12 cellular contexts compared by ENCODE assay signal in the genomic region with DNA sequence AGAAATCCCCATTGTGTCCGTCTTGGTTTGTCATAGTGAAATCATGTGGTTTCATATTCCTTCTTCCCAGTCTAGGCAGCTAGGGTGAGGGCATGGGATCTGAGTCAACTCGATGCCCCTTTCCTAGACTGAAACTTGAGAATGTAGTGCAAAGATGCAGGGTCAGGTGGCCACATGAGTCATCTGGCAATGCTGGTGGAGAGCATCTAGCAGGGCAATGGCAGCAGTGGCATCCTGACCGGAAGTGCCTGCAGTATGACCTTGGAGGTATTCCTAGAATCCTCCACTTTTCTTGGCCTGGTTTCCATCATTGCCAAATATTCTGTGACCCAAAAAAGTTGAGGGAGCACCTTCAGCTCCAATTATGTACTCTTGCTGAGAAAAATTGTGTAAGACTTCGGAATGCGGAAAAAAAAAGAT. TPM values are rescaled to one million over a fixed set of nuclear protein-coding genes. Genes with fewer than 3 reads are reported as not detected.
A peak's percentile ranks its signal among the peaks of the same experiment; 100 is the strongest.
DNase-seq lines count a peak whose midpoint lies in the region; ATAC-seq and TF ChIP-seq lines count a peak whose summit lies in the region.
"Had no signal": no experiment of that assay in that cellular context is flagged by ENCODE, and none has a peak within 500 bp of the region (broad histone marks: within the 10 kb centered on the region; RNA-seq: fewer than 3 reads in every experiment).

No MANE protein-coding gene starts in this region.

- TF ChIP-seq CTCF in HCT116 (IDR thresholded peaks at IDR 0.05 in 2 of 3, conservative IDR thresholded peaks at IDR 0.05 in 1 of 3; ENCODE audit: borderline replicate concordance in 1 of 3, insufficient read depth in 1 of 3, low read depth in 2 of 3, low read length in 2 of 3) (no peak), H9 (conservative IDR thresholded peaks at IDR 0.05) (no peak), transverse colon (IDR thresholded peaks at IDR 0.05) (no peak)

- no peak overlapping the region for H2AK5ac ChIP-seq in H9 (ENCODE audit: insufficient read length, low read length)

- ATAC-seq in HCT116 = peak; percentile 96
- peak; percentile 70 for ATAC-seq in activated T-helper 17 cell treated with anti-CD3 and anti-CD28 coated beads, Interleukin-2, amount 50 U/mL, for 72 hours (replicated peaks)

- no peak overlapping the region for H3K56ac ChIP-seq in H9 (ENCODE audit: insufficient read length, low read depth, low read length)

- H3K36me3 ChIP-seq in HCT116 (ENCODE audit: control insufficient read depth in 1 of 2, insufficient read depth in 2 of 2, low read length in 2 of 2) (no peaks in the 10 kb centered on the region), transverse colon (no peaks in the 10 kb centered on the region)
- H3K36me3 ChIP-seq: BLaER1 treated with 17β-estradiol and CSF1 and Interleukin-3, amounts not matched to agents 10 nM and 100 nM had no signal

- peaks cover 4% of the 10 kb centered on the region for H3K4me1 Mint-ChIP-seq in activated T-helper 17 cell treated with anti-CD3 and anti-CD28 coated beads, Interleukin-2, amount 50 U/mL, for 72 hours
- H3K4me1 Mint-ChIP-seq in H9 = peaks cover 2 to 4% of the 10 kb centered on the region in 2 experiments; a peak in 2 of 4 replicates
- H3K4me1 Mint-ChIP-seq: neural crest cell had no signal

- RAD21 ChIA-PET in HCT116 (lab: Charles Lee; ENCODE audit: low non-redundant PET in 1 of 2, low total read pairs in 2 of 2, uncharacterized antibody in 2 of 2, unreplicated experiment in 2 of 2) = no interaction called here

- no peaks in the 10 kb centered on the region for H3K23me2 ChIP-seq in H9 (ENCODE audit: insufficient read length, low read depth, low read length, poor library complexity, severe bottlenecking)

- H3K27me3 ChIP-seq in HCT116 (ENCODE audit: insufficient read depth, low read length) = no peaks in the 10 kb centered on the region
- no peaks in the 10 kb centered on the region for H3K27me3 ChIP-seq in H9 (ENCODE audit: insufficient read depth, low read length)
- H3K27me3 ChIP-seq in transverse colon = no peaks in the 10 kb centered on the region
- H3K27me3 ChIP-seq: BLaER1 treated with 17β-estradiol and CSF1 and Interleukin-3, amounts not matched to agents 10 nM and 100 nM had no signal

- peaks cover 7% of the 10 kb centered on the region for H3K27me3 Mint-ChIP-seq in activated T-helper 17 cell treated with anti-CD3 and anti-CD28 coated beads, Interleukin-2, amount 50 U/mL, for 72 hours
- no peaks in the 10 kb centered on the region for H3K27me3 Mint-ChIP-seq in H9 (ENCODE audit: low read depth)

- H3K9ac ChIP-seq in HCT116 (ENCODE audit: low read length) (no peak overlapping the region), H9 (ENCODE audit: extremely low read depth, insufficient read length, low read length) (no peak overlapping the region)
- H3K9ac ChIP-seq: BLaER1 treated with 17β-estradiol and CSF1 and Interleukin-3, amounts not matched to agents 10 nM and 100 nM had no signal

- intact Hi-C loops in HCT116 (cut with micrococcal nuclease) (no loop called here), transverse colon (cut with DNase I; ENCODE audit: low total_unique reads) (no loop called here)

- CTCF ChIA-PET in HCT116 (lab: Charles Lee) = interaction anchor here (1.2 kb wide), 1 partner anchor 289 kb away, joined by 4 read pairs; no protein-coding TSS in a partner anchor

- WGBS in H9 (ENCODE audit: extremely low coverage, insufficient read length, low lambda C conversion rate) = no CpG with 5 or more reads among the region's 5 CpGs
- 72 to 74% methylated on average over 5 of the region's 5 CpGs for WGBS in transverse colon (ENCODE audit: low coverage in 1 of 2), 2 donors

- H2AFZ ChIP-seq in HCT116 (ENCODE audit: low read depth, low read length, poor library complexity, severe bottlenecking) (peak overlapping the region; percentile 45), H9 (ENCODE audit: low read length) (no peak overlapping the region)

- no peaks in the 10 kb centered on the region for H3K79me2 ChIP-seq in HCT116 (ENCODE audit: insufficient read depth, low read length)
- no peaks in the 10 kb centered on the region for H3K79me2 ChIP-seq in H9 (ENCODE audit: insufficient read depth, low read length)

- H3T11ph ChIP-seq in H9 (ENCODE audit: low read length) = no peak overlapping the region

- H3K27ac Mint-ChIP-seq in activated T-helper 17 cell treated with anti-CD3 and anti-CD28 coated beads, Interleukin-2, amount 50 U/mL, for 72 hours = no peak overlapping the region
- no peak overlapping the region for H3K27ac Mint-ChIP-seq in H9
- H3K27ac Mint-ChIP-seq: activated naive CD4-positive, alpha-beta T cell treated with anti-CD3 and anti-CD28 coated beads for 36 hours had no signal

- H3K36me3 Mint-ChIP-seq in activated T-helper 17 cell treated with anti-CD3 and anti-CD28 coated beads, Interleukin-2, amount 50 U/mL, for 72 hours (ENCODE audit: low read depth) = no peaks in the 10 kb centered on the region
- no peaks in the 10 kb centered on the region; a peak in 1 of 7 replicates for H3K36me3 Mint-ChIP-seq in H9 (ENCODE audit: insufficient read depth in 1 of 3, low read depth in 3 of 3)

- TF ChIP-seq RAD21 in HCT116 (IDR thresholded peaks at IDR 0.05; ENCODE audit: low read depth) = 0 out of 2 replicates have a peak, but pooled peaks have one; percentile 2

- no peaks in the 10 kb centered on the region for H3K9me2 ChIP-seq in HCT116 (ENCODE audit: insufficient read depth)

- H2BK20ac ChIP-seq in H9 (ENCODE audit: low read depth, low read length, poor library complexity, severe bottlenecking) = no peak overlapping the region

- H3K23ac ChIP-seq in H9 (ENCODE audit: insufficient read length, low read depth, low read length) = no peak overlapping the region

- no peak overlapping the region for H4K8ac ChIP-seq in H9 (replicated peaks; ENCODE audit: insufficient read length, low read depth, low read length)

- H2BK5ac ChIP-seq in H9 (ENCODE audit: insufficient read length, low read length) = no peak overlapping the region

- no peak overlapping the region for H4K91ac ChIP-seq in H9 (ENCODE audit: insufficient read length, low read depth, low read length)

- no peaks in the 10 kb centered on the region for H4K20me1 ChIP-seq in HCT116 (ENCODE audit: insufficient read depth)
- no peaks in the 10 kb centered on the region for H4K20me1 ChIP-seq in H9 (ENCODE audit: control insufficient read depth, insufficient read depth, insufficient read length)
- H4K20me1 ChIP-seq: BLaER1 treated with 17β-estradiol and CSF1 and Interleukin-3, amounts not matched to agents 10 nM and 100 nM had no signal

- no peak overlapping the region for H2BK15ac ChIP-seq in H9 (ENCODE audit: low read depth, low read length)

- no peak overlapping the region for H4K5ac ChIP-seq in H9 (ENCODE audit: insufficient read length, low read depth, low read length)

- H3K4me3 ChIP-seq in HCT116 (replicated peaks in 1 of 2; ENCODE audit: low read depth in 1 of 2, low read length in 2 of 2) (no peak overlapping the region), transverse colon (no peak overlapping the region)
- H3K4me3 ChIP-seq: BLaER1 treated with 17β-estradiol and CSF1 and Interleukin-3, amounts not matched to agents 10 nM and 100 nM had no signal

- no TSS peak for BruUV-seq in HCT116 (replicated peaks; lab: Mats Ljungman, UMichigan)

- peaks cover 8 to 12% of the 10 kb centered on the region in 2 experiments; a peak in 3 of 4 replicates for H3K4me1 ChIP-seq in HCT116 (ENCODE audit: control insufficient read depth in 1 of 2, insufficient read depth in 2 of 2, low read length in 2 of 2)
- H3K4me1 ChIP-seq in H9 (ENCODE audit: insufficient read depth, low read length) = no peaks in the 10 kb centered on the region
- H3K4me1 ChIP-seq in transverse colon = no peaks in the 10 kb centered on the region

- DNase-seq in 8988T (peak; percentile 34), HCT116 (ENCODE audit: low read depth, low spot score) (peak; percentile 55), glomerular endothelial cell (ENCODE audit: extremely low read depth, low read depth, low spot score) (peak; percentile 92), H9 (no peak), transverse colon (no peak), NCI-H510A treated with DMSO at 0.1 percent for 48 hours (lab: John Stamatoyannopoulos, UW) (no peak), iPS-NIHi7 (ENCODE audit: extremely low spot score) (no peak)
- DNase-seq: activated naive CD4-positive, alpha-beta T cell treated with anti-CD3 and anti-CD28 coated beads for 36 hours; NCI-H82 had no signal

- H3K4me2 ChIP-seq in HCT116 (ENCODE audit: low read length) (peak overlapping the region; percentile 43), H9 (ENCODE audit: insufficient read depth, insufficient read length, low read length) (no peak overlapping the region)

- H3K9me3 ChIP-seq in HCT116 (ENCODE audit: control insufficient read depth in 1 of 2, insufficient read depth in 1 of 2, low read depth in 1 of 2, low read length in 2 of 2) = no peaks in the 10 kb centered on the region
- no peaks in the 10 kb centered on the region for H3K9me3 ChIP-seq in H9 (ENCODE audit: control insufficient read depth, low read depth, low read length)
- no peaks in the 10 kb centered on the region for H3K9me3 ChIP-seq in transverse colon
- H3K9me3 ChIP-seq: BLaER1 treated with 17β-estradiol and CSF1 and Interleukin-3, amounts not matched to agents 10 nM and 100 nM had no signal

- H3K18ac ChIP-seq in H9 (ENCODE audit: insufficient read length, low read depth, low read length) = no peak overlapping the region

- H2BK12ac ChIP-seq in H9 (ENCODE audit: insufficient read length, low read depth, low read length) = no peak overlapping the region

- H3K4me3 Mint-ChIP-seq in activated T-helper 17 cell treated with anti-CD3 and anti-CD28 coated beads, Interleukin-2, amount 50 U/mL, for 72 hours = no peak overlapping the region
- no peak overlapping the region for H3K4me3 Mint-ChIP-seq in H9
- H3K4me3 Mint-ChIP-seq: activated naive CD4-positive, alpha-beta T cell treated with anti-CD3 and anti-CD28 coated beads for 36 hours; neural crest cell had no signal

- POLR2A ChIA-PET in HCT116 (lab: Charles Lee) = no interaction called here

- no peak for TF ChIP-seq EP300 in transverse colon (IDR thresholded peaks at IDR 0.05; ENCODE audit: low read depth)

- no peak overlapping the region for H3K14ac ChIP-seq in H9 (ENCODE audit: insufficient read depth, low read length)

- H2BK120ac ChIP-seq in H9 (ENCODE audit: low read depth, low read length, poor library complexity, severe bottlenecking) = no peak overlapping the region

- no peaks in the 10 kb centered on the region for H3K79me1 ChIP-seq in H9 (ENCODE audit: insufficient read depth, low read depth, low read length, poor library complexity, severe bottlenecking)

- TF ChIP-seq POLR2A in HCT116 (IDR thresholded peaks at IDR 0.05; ENCODE audit: borderline replicate concordance, extremely low read depth, insufficient read depth, insufficient read length) (no peak), transverse colon (IDR thresholded peaks at IDR 0.05) (no peak)

- in situ Hi-C loops in transverse colon (cut with MboI; ENCODE audit: low pct_ligation_motif_present in 1 of 4, low pct_unique_long_range_greater_than_20kb in 1 of 4, low sequenced_read_pairs in 3 of 4) = loop anchor here in 3 of 4 donors (25.0 kb wide), 2 partner anchors 416 to 566 kb away; no protein-coding TSS in a partner anchor

- no peak overlapping the region for H3K4ac ChIP-seq in H9 (ENCODE audit: low read depth, low read length)

- H3K27ac ChIP-seq in HCT116 (ENCODE audit: low read depth, low read length) = no peak overlapping the region
- no peak overlapping the region for H3K27ac ChIP-seq in H9 (ENCODE audit: insufficient read length, low read depth, low read length)
- H3K27ac ChIP-seq in transverse colon = no peak overlapping the region
- H3K27ac ChIP-seq: BLaER1 treated with 17β-estradiol and CSF1 and Interleukin-3, amounts not matched to agents 10 nM and 100 nM had no signal

- peaks cover 3% of the 10 kb centered on the region for H3K9me3 Mint-ChIP-seq in activated T-helper 17 cell treated with anti-CD3 and anti-CD28 coated beads, Interleukin-2, amount 50 U/mL, for 72 hours
- H3K9me3 Mint-ChIP-seq in H9 = peaks cover 0 to 3% of the 10 kb centered on the region in 2 experiments; a peak in 2 of 5 replicates
- H3K9me3 Mint-ChIP-seq: activated naive CD4-positive, alpha-beta T cell treated with anti-CD3 and anti-CD28 coated beads for 36 hours had no signal

RNA-seq across cellular contexts. Expression of a gene that starts 39.1 kb away (rescaled TPM):
- total RNA-seq in HCT116 (2021; ENCODE audit: unreplicated experiment) (24.6 TPM), glomerular endothelial cell (20.0 and 25.2 TPM in 2 replicates), H9 (2021) (43.8 and 45.5 TPM in 2 replicates), transverse colon (10 to 100 TPM; 14.9 to 40.3 (median 25.5) TPM)
- 16.2 and 17.5 TPM in 2 replicates for polyA plus RNA-seq in HCT116 (2012)
- 10 to 100 TPM; 14.1 to 18.9 TPM for total RNA-seq in activated T-helper 17 cell treated with anti-CD3 and anti-CD28 coated beads, Interleukin-2, amount 50 U/mL, for 72 hours

Comparison
In these comparisons a context has a peak if more than half of its experiments do, and no peak if none do; other contexts are left out.
1. DNase-seq: peak in 8988T (single experiment), HCT116 (single experiment) and glomerular endothelial cell (single experiment); none in H9 (single experiment), transverse colon (single experiment), NCI-H510A treated with DMSO at 0.1 percent for 48 hours (single experiment) and iPS-NIHi7 (single experiment).